18 cellular contexts compared by ENCODE assay signal in genomic region chrX:10159069-10159468, GRCh38. TPM values are rescaled to one million over a fixed set of nuclear protein-coding genes. Genes with fewer than 3 reads are reported as not detected.
DNase-seq lines count a peak whose midpoint lies in the region; ATAC-seq lines count a peak whose summit lies in the region.
"Had no signal": no experiment of that assay in that cellular context is flagged by ENCODE, and none has a peak within 500 bp of the region (broad histone marks: within the 10 kb centered on the region; RNA-seq: fewer than 3 reads in every experiment).

No MANE protein-coding gene starts in this region.

- no peak overlapping the region for H3K27ac Mint-ChIP-seq in T-helper 17 cell
- peak overlapping the region; percentile 2 for H3K27ac Mint-ChIP-seq in stimulated activated naive B cell treated with anti-CD40 and anti-IgM and Interleukin-4, amounts not matched to agents 10 μg/mL and 1 μg/mL and 100 μg/mL, for 72 hours
- H3K27ac Mint-ChIP-seq: activated naive CD4-positive, alpha-beta T cell treated with anti-CD3 and anti-CD28 coated beads, Interleukin-2, amount 50 U/mL, for 24 hours had no signal

- H3K4me1 Mint-ChIP-seq in T-helper 17 cell = no peaks in the 10 kb centered on the region
- H3K4me1 Mint-ChIP-seq in stimulated activated naive B cell treated with anti-CD40 and anti-IgM and Interleukin-4, amounts not matched to agents 10 μg/mL and 1 μg/mL and 100 μg/mL, for 72 hours = peaks cover 31 to 62% of the 10 kb centered on the region in 2 donors

- no peaks in the 10 kb centered on the region for H3K9me3 ChIP-seq in T-helper 17 cell (ENCODE audit: control insufficient read depth, low read length, poor library complexity, severe bottlenecking)
- H3K9me3 ChIP-seq: spleen had no signal

- intact Hi-C loops in head of caudate nucleus (cut with DNase I) = no loop called here

- peak overlapping the region; percentile 49 for H3K4me3 Mint-ChIP-seq in T-helper 17 cell
- H3K4me3 Mint-ChIP-seq in stimulated activated naive B cell treated with anti-CD40 and anti-IgM and Interleukin-4, amounts not matched to agents 10 μg/mL and 1 μg/mL and 100 μg/mL, for 72 hours = peak overlapping the region; percentile 53 to 85
- H3K4me3 Mint-ChIP-seq: activated naive CD4-positive, alpha-beta T cell treated with anti-CD3 and anti-CD28 coated beads, Interleukin-2, amount 50 U/mL, for 24 hours; naive thymus-derived CD4-positive, alpha-beta T cell had no signal

- peaks cover 3% of the 10 kb centered on the region for H3K36me3 Mint-ChIP-seq in T-helper 17 cell (ENCODE audit: low read depth)
- H3K36me3 Mint-ChIP-seq in stimulated activated naive B cell treated with anti-CD40 and anti-IgM and Interleukin-4, amounts not matched to agents 10 μg/mL and 1 μg/mL and 100 μg/mL, for 72 hours = peaks cover 22 to 27% of the 10 kb centered on the region in 2 donors
- H3K36me3 Mint-ChIP-seq: activated naive CD4-positive, alpha-beta T cell treated with anti-CD3 and anti-CD28 coated beads, Interleukin-2, amount 50 U/mL, for 24 hours had no signal

- no peak for ATAC-seq in T-helper 17 cell
- ATAC-seq in stimulated activated naive B cell treated with anti-CD40 and anti-IgM and Interleukin-4, amounts not matched to agents 10 μg/mL and 1 μg/mL and 100 μg/mL, for 72 hours (replicated peaks) = no peak
- ATAC-seq: naive thymus-derived CD4-positive, alpha-beta T cell had no signal

- no peaks in the 10 kb centered on the region for H3K9me3 Mint-ChIP-seq in stimulated activated naive B cell treated with anti-CD40 and anti-IgM and Interleukin-4, amounts not matched to agents 10 μg/mL and 1 μg/mL and 100 μg/mL, for 72 hours
- H3K9me3 Mint-ChIP-seq: activated naive CD4-positive, alpha-beta T cell treated with anti-CD3 and anti-CD28 coated beads, Interleukin-2, amount 50 U/mL, for 24 hours had no signal

- H3K27me3 Mint-ChIP-seq in T-helper 17 cell = peaks cover 41% of the 10 kb centered on the region
- peaks cover 0 to 20% of the 10 kb centered on the region in 2 donors for H3K27me3 Mint-ChIP-seq in stimulated activated naive B cell treated with anti-CD40 and anti-IgM and Interleukin-4, amounts not matched to agents 10 μg/mL and 1 μg/mL and 100 μg/mL, for 72 hours

- DNase-seq in NCI-H146 (lab: John Stamatoyannopoulos, UW) (peak; percentile 24), NCI-H146 treated with DMSO at 0.1 percent for 48 hours (lab: John Stamatoyannopoulos, UW; ENCODE audit: unreplicated experiment) (no peak), T-helper 17 cell (no peak), head of caudate nucleus (peak in 25 of 42 donors; percentile 23 to 77 (median 52)), glomerular visceral epithelial cell (ENCODE audit: extremely low spot score) (no peak), NOMO-1 treated with DMSO at 0.1 percent for 48 hours (lab: John Stamatoyannopoulos, UW; ENCODE audit: unreplicated experiment) (no peak)
- DNase-seq in stimulated activated naive B cell treated with anti-CD40 and anti-IgM and Interleukin-4, amounts not matched to agents 10 μg/mL and 1 μg/mL and 100 μg/mL, for 72 hours = no peak
- DNase-seq in activated CD4-positive, CD25-positive, alpha-beta regulatory T cell (lab: John Stamatoyannopoulos, UW) = no peak
- DNase-seq: 8988T; IMR-90; islet precursor cell; naive thymus-derived CD4-positive, alpha-beta T cell; NCI-H1694; RPMI8226; T1000; trophoblast cell had no signal

RNA-seq across cellular contexts. Expression of gene CLCN4, which starts 2.3 kb away (rescaled TPM):
- total RNA-seq in T-helper 17 cell = 1 to 10 TPM in 1 of 2 donors, under 1 TPM in 1; 0.37 to 3.3 TPM

Comparison
In these comparisons a context has a peak if more than half of its experiments do, and no peak if none do; other contexts are left out.
1. DNase-seq: peak in NCI-H146 (single experiment) and head of caudate nucleus (25 of 42); none in NCI-H146 treated with DMSO at 0.1 percent for 48 hours (single experiment), T-helper 17 cell (0 of 3), stimulated activated naive B cell treated with anti-CD40 and anti-IgM and Interleukin-4, amounts not matched to agents 10 μg/mL and 1 μg/mL and 100 μg/mL, for 72 hours (single experiment), glomerular visceral epithelial cell (single experiment), activated CD4-positive, CD25-positive, alpha-beta regulatory T cell (0 of 4) and NOMO-1 treated with DMSO at 0.1 percent for 48 hours (single experiment).